23 cellular contexts compared by ENCODE assay signal in genomic region chr11:581342-581741, GRCh38. TPM values are rescaled to one million over a fixed set of nuclear protein-coding genes. Genes with fewer than 3 reads are reported as not detected.
DNase-seq lines count a peak whose midpoint lies in the region; ATAC-seq and TF ChIP-seq lines count a peak whose summit lies in the region.
"Had no signal": no experiment of that assay in that cellular context is flagged by ENCODE, and none has a peak within 500 bp of the region (broad histone marks: within the 10 kb centered on the region; RNA-seq: fewer than 3 reads in every experiment).

No MANE protein-coding gene starts in this region.

- peaks cover 39% of the 10 kb centered on the region for H3K4me1 Mint-ChIP-seq in activated naive CD8-positive, alpha-beta T cell treated with anti-CD3 and anti-CD28 coated beads for 36 hours
- H3K4me1 Mint-ChIP-seq in activated naive CD8-positive, alpha-beta T cell treated with anti-CD3 and anti-CD28 coated beads, Interleukin-2, amount 50 U/mL, for 24 hours, result peaks cover 40% of the 10 kb centered on the region
- peaks cover 21% of the 10 kb centered on the region for H3K4me1 Mint-ChIP-seq in activated T-helper 2 cell treated with anti-CD3 and anti-CD28 coated beads, Interferon-gamma antibody, Interleukin-2, Interleukin-4, amounts not matched to agents 10 μg/mL and 5 μg/mL and 100 μg/mL, durations not matched to agents 14 hours and 24 hours and 36 hours (ENCODE audit: low read depth)

- peaks cover 30% of the 10 kb centered on the region for H3K36me3 Mint-ChIP-seq in activated naive CD8-positive, alpha-beta T cell treated with anti-CD3 and anti-CD28 coated beads for 36 hours
- peaks cover 24% of the 10 kb centered on the region for H3K36me3 Mint-ChIP-seq in activated naive CD8-positive, alpha-beta T cell treated with anti-CD3 and anti-CD28 coated beads, Interleukin-2, amount 50 U/mL, for 24 hours (ENCODE audit: low read depth)
- H3K36me3 Mint-ChIP-seq in activated T-helper 2 cell treated with anti-CD3 and anti-CD28 coated beads, Interferon-gamma antibody, Interleukin-2, Interleukin-4, amounts not matched to agents 10 μg/mL and 5 μg/mL and 100 μg/mL, durations not matched to agents 14 hours and 24 hours and 36 hours (ENCODE audit: low read depth), result peaks cover 30% of the 10 kb centered on the region

- H3K4me3 ChIP-seq in right cardiac atrium (ENCODE audit: low read length), result no peak overlapping the region
- no peak overlapping the region for H3K4me3 ChIP-seq in psoas muscle
- H3K4me3 ChIP-seq: GM12878, HAP-1, SJCRH30, thoracic aorta had no signal

- WGBS in right cardiac atrium, result 62% methylated on average over 14 of the region's 14 CpGs
- 63 to 81% (median 75%) methylated on average over 14 of the region's 14 CpGs for WGBS in psoas muscle, 3 donors

- intact Hi-C loops in activated T-helper 2 cell treated with anti-CD3 and anti-CD28 coated beads, Interferon-gamma antibody, Interleukin-2, Interleukin-4, amounts not matched to agents 10 μg/mL and 5 μg/mL and 100 μg/mL, durations not matched to agents 14 hours and 24 hours and 36 hours (cut with micrococcal nuclease), result no loop called here
- intact Hi-C loops in right cardiac atrium (cut with DNase I), result no loop called here
- intact Hi-C loops in psoas muscle (cut with DNase I), result no loop called here

- H3K27me3 ChIP-seq in right cardiac atrium (ENCODE audit: control insufficient read depth, insufficient read depth) (no peaks in the 10 kb centered on the region), psoas muscle (ENCODE audit: insufficient read depth in 3 of 3, low read length in 2 of 3) (no peaks in the 10 kb centered on the region)
- H3K27me3 ChIP-seq: SJCRH30 had no signal

- H3K9me3 ChIP-seq in right cardiac atrium (ENCODE audit: control insufficient read depth, low read length) (no peaks in the 10 kb centered on the region), psoas muscle (no peaks in the 10 kb centered on the region)
- H3K9me3 ChIP-seq: HAP-1, SJCRH30, thoracic aorta had no signal

- no peak for TF ChIP-seq CTCF in psoas muscle (IDR thresholded peaks at IDR 0.05)

- peak overlapping the region; percentile 20 for H3K27ac ChIP-seq in right cardiac atrium (ENCODE audit: low read length)
- H3K27ac ChIP-seq in psoas muscle, result peak overlapping the region; percentile 4
- H3K27ac ChIP-seq: SJCRH30, thoracic aorta had no signal

- peak overlapping the region; percentile 12 for H3K4me3 Mint-ChIP-seq in activated naive CD8-positive, alpha-beta T cell treated with anti-CD3 and anti-CD28 coated beads for 36 hours
- no peak overlapping the region for H3K4me3 Mint-ChIP-seq in activated naive CD8-positive, alpha-beta T cell treated with anti-CD3 and anti-CD28 coated beads, Interleukin-2, amount 50 U/mL, for 24 hours
- H3K4me3 Mint-ChIP-seq in activated T-helper 2 cell treated with anti-CD3 and anti-CD28 coated beads, Interferon-gamma antibody, Interleukin-2, Interleukin-4, amounts not matched to agents 10 μg/mL and 5 μg/mL and 100 μg/mL, durations not matched to agents 14 hours and 24 hours and 36 hours (ENCODE audit: low read depth), result peak overlapping the region; percentile 3
- H3K4me3 Mint-ChIP-seq: activated naive CD4-positive, alpha-beta T cell treated with anti-CD3 and anti-CD28 coated beads, Interleukin-2, amount 10 ng/mL, durations not matched to agents 7 days and 5 days had no signal

- no peak overlapping the region for H3K27ac Mint-ChIP-seq in activated naive CD8-positive, alpha-beta T cell treated with anti-CD3 and anti-CD28 coated beads for 36 hours
- no peak overlapping the region for H3K27ac Mint-ChIP-seq in activated naive CD8-positive, alpha-beta T cell treated with anti-CD3 and anti-CD28 coated beads, Interleukin-2, amount 50 U/mL, for 24 hours
- H3K27ac Mint-ChIP-seq in activated T-helper 2 cell treated with anti-CD3 and anti-CD28 coated beads, Interferon-gamma antibody, Interleukin-2, Interleukin-4, amounts not matched to agents 10 μg/mL and 5 μg/mL and 100 μg/mL, durations not matched to agents 14 hours and 24 hours and 36 hours, result no peak overlapping the region
- H3K27ac Mint-ChIP-seq: activated naive CD4-positive, alpha-beta T cell treated with anti-CD3 and anti-CD28 coated beads, Interleukin-2, amount 10 ng/mL, durations not matched to agents 7 days and 5 days had no signal

- ATAC-seq in activated naive CD8-positive, alpha-beta T cell treated with anti-CD3 and anti-CD28 coated beads, Interleukin-2, amount 50 U/mL, for 24 hours, result no peak
- peak in 1 of 2 donors; percentile 16 for ATAC-seq in right cardiac atrium
- peak in 1 of 4 donors; percentile 34 for ATAC-seq in psoas muscle
- no peak for ATAC-seq in HG03175 (IDR thresholded peaks at IDR 0.05; ENCODE audit: unreplicated experiment)
- ATAC-seq: activated CD4-positive, CD25-positive, alpha-beta regulatory T cell treated with anti-CD3 and anti-CD28 coated beads, Interleukin-2, amount 50 U/mL, for 24 hours; GM12878 had no signal

- H3K27me3 Mint-ChIP-seq in activated naive CD8-positive, alpha-beta T cell treated with anti-CD3 and anti-CD28 coated beads for 36 hours, result no peaks in the 10 kb centered on the region
- H3K27me3 Mint-ChIP-seq in activated naive CD8-positive, alpha-beta T cell treated with anti-CD3 and anti-CD28 coated beads, Interleukin-2, amount 50 U/mL, for 24 hours, result no peaks in the 10 kb centered on the region
- H3K27me3 Mint-ChIP-seq in activated T-helper 2 cell treated with anti-CD3 and anti-CD28 coated beads, Interferon-gamma antibody, Interleukin-2, Interleukin-4, amounts not matched to agents 10 μg/mL and 5 μg/mL and 100 μg/mL, durations not matched to agents 14 hours and 24 hours and 36 hours (ENCODE audit: low read depth), result no peaks in the 10 kb centered on the region
- H3K27me3 Mint-ChIP-seq: activated naive CD4-positive, alpha-beta T cell treated with anti-CD3 and anti-CD28 coated beads, Interleukin-2, amount 10 ng/mL, durations not matched to agents 7 days and 5 days had no signal

- no peak for DNase-seq in activated naive CD8-positive, alpha-beta T cell treated with anti-CD3 and anti-CD28 coated beads for 36 hours
- DNase-seq in activated naive CD8-positive, alpha-beta T cell treated with anti-CD3 and anti-CD28 coated beads, Interleukin-2, amount 50 U/mL, for 24 hours, result no peak
- DNase-seq in activated T-helper 2 cell treated with anti-CD3 and anti-CD28 coated beads, Interferon-gamma antibody, Interleukin-2, Interleukin-4, amounts not matched to agents 10 μg/mL and 5 μg/mL and 100 μg/mL, durations not matched to agents 14 hours and 24 hours and 36 hours (ENCODE audit: low spot score), result no peak
- DNase-seq in right cardiac atrium (peak in 1 of 3 donors; percentile 37), psoas muscle (no peak), NCI-H2196 (lab: John Stamatoyannopoulos, UW; ENCODE audit: unreplicated experiment) (no peak), 8988T (no peak)
- DNase-seq: activated naive CD4-positive, alpha-beta T cell treated with anti-CD3 and anti-CD28 coated beads, Interleukin-2, amount 10 ng/mL, durations not matched to agents 7 days and 5 days; cortex of kidney; DMS153; GF-D8; NCI-H1417 treated with DMSO at 0.1 percent for 48 hours; NCI-H2171; NCI-H748 treated with DMSO at 0.1 percent for 48 hours; SJCRH30 had no signal

- H3K9me3 Mint-ChIP-seq in activated naive CD8-positive, alpha-beta T cell treated with anti-CD3 and anti-CD28 coated beads for 36 hours, result no peaks in the 10 kb centered on the region
- no peaks in the 10 kb centered on the region for H3K9me3 Mint-ChIP-seq in activated naive CD8-positive, alpha-beta T cell treated with anti-CD3 and anti-CD28 coated beads, Interleukin-2, amount 50 U/mL, for 24 hours
- H3K9me3 Mint-ChIP-seq in activated T-helper 2 cell treated with anti-CD3 and anti-CD28 coated beads, Interferon-gamma antibody, Interleukin-2, Interleukin-4, amounts not matched to agents 10 μg/mL and 5 μg/mL and 100 μg/mL, durations not matched to agents 14 hours and 24 hours and 36 hours, result no peaks in the 10 kb centered on the region
- H3K9me3 Mint-ChIP-seq: activated naive CD4-positive, alpha-beta T cell treated with anti-CD3 and anti-CD28 coated beads, Interleukin-2, amount 10 ng/mL, durations not matched to agents 7 days and 5 days had no signal

- H3K4me1 ChIP-seq in right cardiac atrium (ENCODE audit: control insufficient read depth, insufficient read depth, low read length), result peaks cover 23% of the 10 kb centered on the region
- H3K4me1 ChIP-seq in psoas muscle, result peaks cover 37% of the 10 kb centered on the region

- peaks cover 0 to 46% of the 10 kb centered on the region in 2 donors for H3K36me3 ChIP-seq in psoas muscle (ENCODE audit: insufficient read depth in 1 of 2, low read depth in 1 of 2)

RNA-seq across cellular contexts. Expression of gene PHRF1, which starts 5.1 kb away (rescaled TPM):
- 10 to 100 TPM; 42.3 to 44.3 TPM for total RNA-seq in activated naive CD8-positive, alpha-beta T cell treated with anti-CD3 and anti-CD28 coated beads for 36 hours
- total RNA-seq in activated T-helper 2 cell treated with anti-CD3 and anti-CD28 coated beads, Interferon-gamma antibody, Interleukin-2, Interleukin-4, amounts not matched to agents 10 μg/mL and 5 μg/mL and 100 μg/mL, durations not matched to agents 14 hours and 24 hours and 36 hours, result 53.7 and 54.0 TPM in 2 replicates
- total RNA-seq in right cardiac atrium, result 10 to 100 TPM; 18.2 to 20.8 (median 20.1) TPM
- polyA plus RNA-seq in right cardiac atrium, result 17.0 TPM
- 10 to 100 TPM; 19.8 to 31.2 (median 25.0) TPM for total RNA-seq in psoas muscle
- 10 to 100 TPM; 11.7 to 19.5 (median 13.5) TPM for polyA plus RNA-seq in psoas muscle

RNA-seq across cellular contexts. Expression of gene RASSF7, which starts 20.6 kb away (rescaled TPM):
- total RNA-seq in activated naive CD8-positive, alpha-beta T cell treated with anti-CD3 and anti-CD28 coated beads for 36 hours, result 10 to 100 TPM in 1 of 2 experiments, 1 to 10 TPM in 1; 9.8 to 11.5 TPM
- 19.6 and 20.3 TPM in 2 replicates for total RNA-seq in activated T-helper 2 cell treated with anti-CD3 and anti-CD28 coated beads, Interferon-gamma antibody, Interleukin-2, Interleukin-4, amounts not matched to agents 10 μg/mL and 5 μg/mL and 100 μg/mL, durations not matched to agents 14 hours and 24 hours and 36 hours
- 1 to 10 TPM; 2.5 to 6.3 (median 3.5) TPM for total RNA-seq in right cardiac atrium
- 5.3 TPM for polyA plus RNA-seq in right cardiac atrium
- total RNA-seq in psoas muscle, result 1 to 10 TPM in 1 of 4 donors, under 1 TPM in 2, not detected in 1; 0.78 to 1.2 (median 0.84) TPM
- 1 to 10 TPM in 1 of 3 donors, under 1 TPM in 2; 0.65 to 1.4 (median 1.00) TPM for polyA plus RNA-seq in psoas muscle

RNA-seq across cellular contexts. Expression of gene LMNTD2, which starts 20.8 kb away (rescaled TPM):
- 1 to 10 TPM; 1.2 to 1.3 TPM for total RNA-seq in activated naive CD8-positive, alpha-beta T cell treated with anti-CD3 and anti-CD28 coated beads for 36 hours
- total RNA-seq in activated T-helper 2 cell treated with anti-CD3 and anti-CD28 coated beads, Interferon-gamma antibody, Interleukin-2, Interleukin-4, amounts not matched to agents 10 μg/mL and 5 μg/mL and 100 μg/mL, durations not matched to agents 14 hours and 24 hours and 36 hours, result 1.1 and 1.3 TPM in 2 replicates
- total RNA-seq in right cardiac atrium (1 to 10 TPM in 2 of 4 donors, under 1 TPM in 2; 0.65 to 1.4 (median 0.83) TPM), psoas muscle (under 1 TPM in 2 of 4 donors, not detected in 2; 0.25 to 0.27 TPM)
- polyA plus RNA-seq in right cardiac atrium (0.50 TPM), psoas muscle (under 1 TPM; 0.04 to 0.12 (median 0.09) TPM)

RNA-seq across cellular contexts. Expression of gene IRF7, which starts 34.4 kb away (rescaled TPM):
- 10 to 100 TPM; 60.6 to 61.2 TPM for total RNA-seq in activated naive CD8-positive, alpha-beta T cell treated with anti-CD3 and anti-CD28 coated beads for 36 hours
- total RNA-seq in activated T-helper 2 cell treated with anti-CD3 and anti-CD28 coated beads, Interferon-gamma antibody, Interleukin-2, Interleukin-4, amounts not matched to agents 10 μg/mL and 5 μg/mL and 100 μg/mL, durations not matched to agents 14 hours and 24 hours and 36 hours, result 26.8 and 30.3 TPM in 2 replicates
- total RNA-seq in right cardiac atrium (10 to 100 TPM in 3 of 4 donors, 1 to 10 TPM in 1; 9.4 to 19.2 (median 13.5) TPM), psoas muscle (10 to 100 TPM in 3 of 4 donors, 1 to 10 TPM in 1; 7.5 to 23.1 (median 15.2) TPM)
- polyA plus RNA-seq in right cardiac atrium (14.8 TPM), psoas muscle (10 to 100 TPM in 2 of 3 donors, 1 to 10 TPM in 1; 9.4 to 13.2 (median 12.9) TPM)
- total RNA-seq: M059J had no signal

RNA-seq across cellular contexts. Expression of gene CDHR5, which starts 43.4 kb away (rescaled TPM):
- total RNA-seq in activated naive CD8-positive, alpha-beta T cell treated with anti-CD3 and anti-CD28 coated beads for 36 hours, result not detected
- not detected in 2 replicates for total RNA-seq in activated T-helper 2 cell treated with anti-CD3 and anti-CD28 coated beads, Interferon-gamma antibody, Interleukin-2, Interleukin-4, amounts not matched to agents 10 μg/mL and 5 μg/mL and 100 μg/mL, durations not matched to agents 14 hours and 24 hours and 36 hours
- total RNA-seq in right cardiac atrium, result not detected
- polyA plus RNA-seq in right cardiac atrium, result 0.02 TPM
- under 1 TPM in 1 of 4 donors, not detected in 3; 0.20 TPM for total RNA-seq in psoas muscle
- polyA plus RNA-seq in psoas muscle, result under 1 TPM in 2 of 3 donors, not detected in 1; 0.07 to 0.34 TPM
- total RNA-seq: endothelial cell of umbilical vein, GM12878, M059J, SJCRH30, thoracic aorta had no signal
- polyA plus RNA-seq: endothelial cell of umbilical vein, keratinocyte had no signal
